13 cellular contexts compared by ENCODE assay signal in the genomic region with DNA sequence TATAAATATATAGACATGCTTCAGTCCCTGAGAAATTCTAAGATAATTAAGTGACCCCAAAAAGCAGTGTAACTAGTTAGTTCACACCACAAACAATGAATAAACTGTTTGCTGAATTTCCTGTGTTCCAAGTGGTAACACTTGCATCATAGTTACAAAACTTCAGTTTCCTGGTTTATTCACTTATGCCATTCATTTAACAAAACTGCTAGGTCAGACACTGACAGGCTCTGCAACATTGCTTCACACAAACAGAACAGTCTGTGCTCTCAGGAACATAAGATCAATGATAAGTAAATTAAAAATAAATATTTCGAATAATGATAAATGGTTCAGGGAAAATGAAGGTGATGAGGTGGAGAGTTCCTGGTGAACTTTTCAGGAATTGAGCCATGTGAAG.
DNase-seq lines count a peak whose midpoint lies in the region; ATAC-seq, FAIRE-seq and TF ChIP-seq lines count a peak whose summit lies in the region.
"Had no signal": no experiment of that assay in that cellular context is flagged by ENCODE, and none has a peak within 500 bp of the region (broad histone marks: within the 10 kb centered on the region; RNA-seq: fewer than 3 reads in every experiment).

No MANE protein-coding gene starts in this region.

- TF ChIP-seq CTCF in fibroblast of mammary gland (conservative IDR thresholded peaks at IDR 0.05; ENCODE audit: control insufficient read depth, insufficient read depth, low read depth, low read length) (no peak), OCI-LY7 (conservative IDR thresholded peaks at IDR 0.05; ENCODE audit: low read length) (no peak)

- H3K36me3 ChIP-seq in GM23248 (ENCODE audit: low read depth), result no peaks in the 10 kb centered on the region
- H3K36me3 ChIP-seq in OCI-LY7 (ENCODE audit: insufficient read depth, low read length), result no peaks in the 10 kb centered on the region
- H3K36me3 ChIP-seq: adrenal gland, tibial artery had no signal

- no peaks in the 10 kb centered on the region for H3K9me3 ChIP-seq in GM23248 (ENCODE audit: low read depth)
- H3K9me3 ChIP-seq in OCI-LY7 (ENCODE audit: low read length), result no peaks in the 10 kb centered on the region; the same call in 1 of the 2 replicates

- peaks cover 19% of the 10 kb centered on the region for H3K4me1 ChIP-seq in GM23248 (ENCODE audit: insufficient read depth)
- H3K4me1 ChIP-seq in OCI-LY7 (ENCODE audit: insufficient read depth, low read length, poor library complexity, severe bottlenecking), result no peaks in the 10 kb centered on the region

- in situ Hi-C loops in GM23248 (cut with MboI) (no loop called here), SK-MEL-5 (cut with HindIII; ENCODE audit: low pct_unique_long_range_greater_than_20kb, low sequenced_read_pairs) (no loop called here)

- FAIRE-seq in H54 (lab: Jason Lieb, UNC), result no peak
- FAIRE-seq: RCC 7860 had no signal

- intact Hi-C loops in OCI-LY7 (cut with micrococcal nuclease; ENCODE audit: unreplicated experiment), result no loop called here

- CTCF ChIA-PET in OCI-LY7 (lab: Charles Lee; ENCODE audit: unreplicated experiment), result no interaction called here

- BruUV-seq in OCI-LY7 (replicated peaks; lab: Mats Ljungman, UMichigan), result no TSS peak

- H3K4me3 ChIP-seq in GM23248 (no peak overlapping the region), fibroblast of mammary gland (ENCODE audit: control insufficient read depth, low read depth, low read length) (no peak overlapping the region), OCI-LY7 (ENCODE audit: low read depth, low read length, poor library complexity, severe bottlenecking) (no peak overlapping the region)
- H3K4me3 ChIP-seq: adrenal gland, tibial artery had no signal

- H3K4me2 ChIP-seq in GM23248 (ENCODE audit: unreplicated experiment), result no peak overlapping the region
- H3K4me2 ChIP-seq in OCI-LY7 (ENCODE audit: low read length), result no peak overlapping the region

- H3K9me2 ChIP-seq in GM23248 (ENCODE audit: insufficient read depth) (no peaks in the 10 kb centered on the region), OCI-LY7 (ENCODE audit: insufficient read depth, low read length) (no peaks in the 10 kb centered on the region)

- H2AFZ ChIP-seq in GM23248 (no peak overlapping the region), OCI-LY7 (ENCODE audit: low read length) (no peak overlapping the region)

- H3K79me2 ChIP-seq in GM23248 (ENCODE audit: insufficient read depth) (no peaks in the 10 kb centered on the region), OCI-LY7 (ENCODE audit: insufficient read depth, low read depth, low read length) (no peaks in the 10 kb centered on the region)

- TF ChIP-seq POLR2A in H54 (IDR thresholded peaks at IDR 0.05; ENCODE audit: low read depth, low read length), result no peak

- DNase-seq in GM23248 (peak; percentile 37), SK-MEL-5 (ENCODE audit: low read depth, low spot score) (peak; percentile 70), fibroblast of mammary gland (ENCODE audit: low read depth) (peak; percentile 79), pulmonary artery endothelial cell (ENCODE audit: low read depth, low spot score) (peak; percentile 41), H54 (ENCODE audit: insufficient read length, low spot score) (no peak), 8988T (no peak), OCI-LY7 (ENCODE audit: low spot score) (no peak)
- DNase-seq: NCI-H146 had no signal

- POLR2A ChIA-PET in OCI-LY7 (lab: Charles Lee), result interaction anchor here (0.6 to 0.7 kb wide), 2 partner anchors 12 to 16 kb away, joined by 3 to 5 read pairs; no protein-coding TSS in a partner anchor

- H3K27me3 ChIP-seq in GM23248 (replicated peaks; ENCODE audit: insufficient read depth), result no peaks in the 10 kb centered on the region
- H3K27me3 ChIP-seq: adrenal gland, foreskin keratinocyte, tibial artery had no signal

- H3K9ac ChIP-seq in GM23248, result no peak overlapping the region

- H4K20me1 ChIP-seq in GM23248 (ENCODE audit: insufficient read depth) (no peaks in the 10 kb centered on the region), OCI-LY7 (ENCODE audit: insufficient read depth, low read length) (no peaks in the 10 kb centered on the region)

- H3K27ac ChIP-seq in GM23248 (no peak overlapping the region), OCI-LY7 (ENCODE audit: low read depth, low read length, poor library complexity, severe bottlenecking) (no peak overlapping the region)
- H3K27ac ChIP-seq: foreskin keratinocyte had no signal

- 10 to 32% methylated on average over 1 of the region's 1 CpG for WGBS in GM23248 (ENCODE audit: low coverage in 1 of 2, low lambda C conversion rate in 2 of 2, missing lambda C conversion rate in 2 of 2), 2 experiments

- ATAC-seq in HG03139 (IDR thresholded peaks at IDR 0.05; ENCODE audit: unreplicated experiment), result no peak

- peaks cover 18% of the 10 kb centered on the region for H3F3A ChIP-seq in GM23248 (ENCODE audit: insufficient read depth)

Comparison
In these comparisons a context has a peak if more than half of its experiments do, and no peak if none do; other contexts are left out.
1. DNase-seq: peak in GM23248 (single experiment), SK-MEL-5 (single experiment), fibroblast of mammary gland (single experiment) and pulmonary artery endothelial cell (single experiment); none in H54 (single experiment), 8988T (single experiment) and OCI-LY7 (single experiment).